In genomic region chr4:104693601-104694201, GRCh38 we compare ENCODE assay signal across 10 cellular contexts.
DNase-seq lines count a peak whose midpoint lies in the region; ATAC-seq and TF ChIP-seq lines count a peak whose summit lies in the region.
"Had no signal": no experiment of that assay in that cellular context is flagged by ENCODE, and none has a peak within 500 bp of the region (broad histone marks: within the 10 kb centered on the region; RNA-seq: fewer than 3 reads in every experiment).

No MANE protein-coding gene starts in this region.

- dilution Hi-C loops in mammary epithelial cell (cut with HindIII; ENCODE audit: low sequenced_read_pairs): no loop called here

- H3K4me1 Mint-ChIP-seq in progenitor cell of endocrine pancreas (ENCODE audit: low read depth): no peaks in the 10 kb centered on the region
- H3K4me1 Mint-ChIP-seq in CD4-positive, alpha-beta memory T cell: no peaks in the 10 kb centered on the region

- WGBS in mammary epithelial cell (ENCODE audit: low coverage, missing lambda C conversion rate): 39% methylated on average over 5 of the region's 5 CpGs

- H3K36me3 Mint-ChIP-seq in progenitor cell of endocrine pancreas (ENCODE audit: insufficient read depth): peaks cover 1% of the 10 kb centered on the region
- peaks cover 0 to 3% of the 10 kb centered on the region in 2 donors for H3K36me3 Mint-ChIP-seq in CD4-positive, alpha-beta memory T cell

- H3K36me3 ChIP-seq in mammary epithelial cell (ENCODE audit: insufficient read depth, low read length): no peaks in the 10 kb centered on the region
- no peaks in the 10 kb centered on the region for H3K36me3 ChIP-seq in CD4-positive, alpha-beta memory T cell (ENCODE audit: insufficient read depth, low read length)

- no peak overlapping the region for H3K27ac Mint-ChIP-seq in progenitor cell of endocrine pancreas
- no peak overlapping the region for H3K27ac Mint-ChIP-seq in CD4-positive, alpha-beta memory T cell

- in situ Hi-C loops in mammary epithelial cell (cut with MboI; ENCODE audit: low sequenced_read_pairs in 2 of 2): no loop called here

- no peaks in the 10 kb centered on the region for H3K27me3 ChIP-seq in mammary epithelial cell (ENCODE audit: insufficient read depth, low read length)
- H3K27me3 ChIP-seq in CD4-positive, alpha-beta memory T cell (ENCODE audit: insufficient read depth, low read length): no peaks in the 10 kb centered on the region

- H3K9ac ChIP-seq in mammary epithelial cell (ENCODE audit: insufficient read depth, low read length): no peak overlapping the region

- H3K4me1 ChIP-seq in mammary epithelial cell (ENCODE audit: insufficient read depth, low read length): no peaks in the 10 kb centered on the region
- no peaks in the 10 kb centered on the region for H3K4me1 ChIP-seq in CD4-positive, alpha-beta memory T cell (ENCODE audit: insufficient read depth, low read length)

- H3K79me2 ChIP-seq in mammary epithelial cell (ENCODE audit: insufficient read depth, low read length): no peaks in the 10 kb centered on the region

- no peak overlapping the region for H3K4me2 ChIP-seq in mammary epithelial cell (ENCODE audit: insufficient read depth, low read depth, low read length)

- peak; percentile 52 to 69 for TF ChIP-seq CTCF in mammary epithelial cell (conservative IDR thresholded peaks at IDR 0.05 in 1 of 2, IDR thresholded peaks at IDR 0.05 in 1 of 2; ENCODE audit: extremely low read depth in 1 of 2, insufficient read depth in 1 of 2, low read depth in 1 of 2, low read length in 2 of 2)
- TF ChIP-seq CTCF in progenitor cell of endocrine pancreas (IDR thresholded peaks at IDR 0.05; ENCODE audit: unreplicated experiment): peak; percentile 28

- H3K9me3 ChIP-seq in mammary epithelial cell (replicated peaks; ENCODE audit: insufficient read depth, low read length): no peaks in the 10 kb centered on the region
- no peaks in the 10 kb centered on the region for H3K9me3 ChIP-seq in CD4-positive, alpha-beta memory T cell (ENCODE audit: control insufficient read depth in 1 of 2, low read length in 2 of 2)

- no peaks in the 10 kb centered on the region for H3K27me3 Mint-ChIP-seq in progenitor cell of endocrine pancreas
- H3K27me3 Mint-ChIP-seq in CD4-positive, alpha-beta memory T cell: no peaks in the 10 kb centered on the region

- H2AFZ ChIP-seq in mammary epithelial cell (ENCODE audit: low read depth, low read length): no peak overlapping the region

- no peaks in the 10 kb centered on the region for H4K20me1 ChIP-seq in mammary epithelial cell (ENCODE audit: insufficient read depth, low read length)

- no peak overlapping the region for H3K4me3 ChIP-seq in mammary epithelial cell (replicated peaks in 1 of 3; ENCODE audit: insufficient read depth in 1 of 3, low read depth in 2 of 3, low read length in 3 of 3)
- no peak overlapping the region for H3K4me3 ChIP-seq in CD4-positive, alpha-beta memory T cell (ENCODE audit: low read length in 2 of 2)

- H3K9me3 Mint-ChIP-seq in progenitor cell of endocrine pancreas (ENCODE audit: low read depth): peaks cover 5% of the 10 kb centered on the region
- peaks cover 0 to 4% (median under 1%) of the 10 kb centered on the region in 8 donors for H3K9me3 Mint-ChIP-seq in CD4-positive, alpha-beta memory T cell

- POLR2A ChIA-PET in CD4-positive, alpha-beta memory T cell (lab: Charles Lee; ENCODE audit: partially characterized antibody): no interaction called here

- BruUV-seq in mammary epithelial cell (replicated peaks; lab: Mats Ljungman, UMichigan): no TSS peak

- H3K27ac ChIP-seq in mammary epithelial cell (ENCODE audit: insufficient read depth, low read depth, low read length): no peak overlapping the region
- no peak overlapping the region for H3K27ac ChIP-seq in CD4-positive, alpha-beta memory T cell (ENCODE audit: low read depth, low read length)

- DNase-seq in NOMO-1 treated with DMSO at 0.1 percent for 48 hours (lab: John Stamatoyannopoulos, UW; ENCODE audit: unreplicated experiment): peak; percentile 23
- DNase-seq in NOMO-1 treated with dmso at 0.1 percent for 144 hours (lab: John Stamatoyannopoulos, UW; ENCODE audit: unreplicated experiment): no peak
- peak; percentile 25 for DNase-seq in M059J (ENCODE audit: low read depth)
- peak; percentile 21 for DNase-seq in mammary epithelial cell
- DNase-seq in progenitor cell of endocrine pancreas (ENCODE audit: low spot score, unreplicated experiment): no peak
- no peak for DNase-seq in CD4-positive, alpha-beta memory T cell
- DNase-seq in HK-2 (ENCODE audit: unreplicated experiment): no peak
- DNase-seq: NCI-H146, T-helper 9 cell had no signal

- CTCF ChIA-PET in mammary epithelial cell (lab: Charles Lee; ENCODE audit: low non-redundant PET): no interaction called here
- CTCF ChIA-PET in CD4-positive, alpha-beta memory T cell (lab: Charles Lee; ENCODE audit: partially characterized antibody): no interaction called here

- ATAC-seq in HG02884 (IDR thresholded peaks at IDR 0.05; ENCODE audit: unreplicated experiment): no peak

- H3K4me3 Mint-ChIP-seq in progenitor cell of endocrine pancreas (ENCODE audit: low read depth): no peak overlapping the region
- no peak overlapping the region for H3K4me3 Mint-ChIP-seq in CD4-positive, alpha-beta memory T cell

- intact Hi-C loops in mammary epithelial cell (cut with micrococcal nuclease): loop anchor here (1.0 to 5.0 kb wide), 2 partner anchors 167 to 779 kb away; partner anchors contain the start of gene PPA2
- intact Hi-C loops in CD4-positive, alpha-beta memory T cell (cut with micrococcal nuclease): no loop called here

Comparison
In these comparisons a context has a peak if more than half of its experiments do, and no peak if none do; other contexts are left out.
1. DNase-seq: peak in NOMO-1 treated with DMSO at 0.1 percent for 48 hours (single experiment), M059J (single experiment) and mammary epithelial cell (single experiment); none in NOMO-1 treated with dmso at 0.1 percent for 144 hours (single experiment), progenitor cell of endocrine pancreas (single experiment), CD4-positive, alpha-beta memory T cell (0 of 5) and HK-2 (single experiment).